ENCODE assay signal across 8 cellular contexts in the genomic region with DNA sequence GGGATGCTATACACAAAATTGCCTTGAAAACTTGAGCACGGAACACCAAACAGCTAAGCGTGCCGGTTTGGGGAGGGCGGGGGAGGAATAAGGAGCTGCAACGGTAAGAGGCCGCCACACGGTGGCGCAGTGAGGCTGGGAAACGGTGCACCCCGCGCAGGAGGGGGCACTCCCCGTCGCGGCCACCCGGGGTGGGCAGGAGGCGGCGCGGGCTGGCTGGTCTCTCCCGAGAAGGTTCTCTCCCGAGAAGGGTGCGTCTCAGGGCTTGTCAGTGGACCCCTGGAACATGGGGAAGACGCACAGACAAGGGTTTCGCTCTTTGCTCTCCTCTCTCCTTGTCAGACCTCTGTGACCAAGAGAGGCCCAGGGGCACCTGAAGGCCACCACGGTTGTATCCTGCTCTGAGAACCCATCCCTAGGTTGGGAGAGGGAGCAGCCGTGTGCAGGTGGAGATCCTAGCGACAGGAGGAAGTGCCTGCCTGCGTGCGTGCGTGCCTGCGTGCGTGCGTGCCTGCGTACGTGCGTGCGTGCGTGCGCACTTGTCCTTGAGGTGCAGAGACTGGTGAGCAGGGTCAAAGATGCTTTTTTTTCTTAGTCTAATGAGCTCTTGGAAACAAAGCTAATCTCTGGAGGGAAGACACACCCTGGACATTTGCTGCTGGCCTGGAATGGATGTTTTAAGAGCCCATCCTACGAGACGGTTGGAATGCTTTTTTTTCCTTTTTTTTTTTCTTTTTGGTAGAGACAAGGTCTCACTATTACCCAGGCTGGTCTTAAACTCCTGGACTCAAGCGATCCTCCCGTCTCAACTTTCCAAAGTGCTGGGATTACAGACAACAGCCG. TPM values are rescaled to one million over a fixed set of nuclear protein-coding genes. Genes with fewer than 3 reads are reported as not detected.
DNase-seq lines count a peak whose midpoint lies in the region; ATAC-seq and TF ChIP-seq lines count a peak whose summit lies in the region.

No MANE protein-coding gene starts in this region.

- ATAC-seq in GM18907 (IDR thresholded peaks at IDR 0.05; ENCODE audit: unreplicated experiment) (peak; percentile 78), HG03135 (IDR thresholded peaks at IDR 0.05; ENCODE audit: unreplicated experiment) (peak; percentile 94)

- TF ChIP-seq CTCF in AG09319 (IDR thresholded peaks at IDR 0.05; ENCODE audit: low read depth, low read length), result peak; percentile 87

- DNase-seq in AG09319 (ENCODE audit: extremely low read depth, low read depth) (no peak), NCI-H345 treated with DMSO at 0.1 percent for 48 hours (lab: John Stamatoyannopoulos, UW; ENCODE audit: unreplicated experiment) (peak; percentile 75), dermis blood vessel endothelial cell (peak; percentile 81), lung microvascular endothelial cell (ENCODE audit: low read depth in 2 of 2) (peak; percentile 66 to 69)
- peak; percentile 82 for DNase-seq in activated CD4-positive, alpha-beta T cell treated with anti-CD3 and anti-CD28 coated beads for 48 hours
- DNase-seq in stimulated activated CD8-positive, alpha-beta memory T cell treated with anti-CD3 and anti-CD28 coated beads, Interleukin-12 subunit alpha, Interleukin-12 subunit beta, amount 100 ng/mL, for 4 hours (ENCODE audit: low read depth), result peak; percentile 59

RNA-seq across cellular contexts. Expression of a gene that starts 18.1 kb away (rescaled TPM):
- total RNA-seq in dermis blood vessel endothelial cell (14.4 and 49.5 TPM in 2 replicates), lung microvascular endothelial cell (2.8 and 17.0 TPM in 2 replicates)
